8 cellular contexts compared by ENCODE assay signal in the genomic region with DNA sequence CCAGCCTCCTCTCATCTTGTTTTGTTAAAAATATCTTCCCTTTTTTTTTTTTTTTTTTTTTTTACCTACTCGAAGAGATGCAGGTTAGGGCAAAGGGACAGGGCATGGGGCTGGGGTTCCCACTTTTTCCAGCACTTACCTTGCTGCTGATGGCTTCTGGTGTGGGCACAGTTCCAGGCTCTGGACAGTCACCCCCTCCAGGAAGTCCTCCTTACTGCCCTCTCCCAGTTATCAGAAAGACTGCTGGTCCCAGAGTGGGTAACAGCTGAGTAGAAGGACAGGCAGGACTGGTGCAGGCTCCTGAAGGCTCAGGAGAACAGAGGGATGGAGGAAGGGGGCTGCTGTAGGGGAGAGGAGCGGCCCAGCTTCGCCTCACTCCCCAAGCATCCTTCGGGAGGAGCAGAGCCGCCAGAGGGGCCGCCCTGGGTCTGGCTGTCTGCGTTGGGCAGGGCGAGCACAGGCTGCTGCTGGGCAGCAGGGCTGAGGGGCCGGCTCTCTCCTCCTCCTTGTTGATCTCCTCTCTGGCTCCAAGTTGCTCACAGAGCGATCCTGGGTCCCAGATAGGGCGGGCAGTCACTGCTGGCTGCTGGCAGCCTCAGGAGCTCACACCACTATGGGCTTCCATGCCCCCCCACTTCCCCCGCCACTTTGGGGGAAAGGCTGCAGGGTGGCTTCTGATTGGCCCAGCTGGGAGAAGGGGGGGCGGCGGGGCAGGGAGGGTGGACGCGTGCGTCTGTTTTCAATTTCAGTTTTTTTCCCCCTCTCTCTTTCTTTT. TPM values are rescaled to one million over a fixed set of nuclear protein-coding genes. Genes with fewer than 3 reads are reported as not detected.
DNase-seq lines count a peak whose midpoint lies in the region; ATAC-seq and TF ChIP-seq lines count a peak whose summit lies in the region.

Gene PDGFRB, minus strand, starts transcription at position 588 of the 775 bp plus-strand sequence. CDS start 18,798 bp downstream, outside the sequence.

- no peaks in the 10 kb centered on the region for H3K9me3 ChIP-seq in duodenal mucosa (ENCODE audit: control insufficient read depth in 1 of 2, low read length in 2 of 2)
- H3K9me3 ChIP-seq in lung (ENCODE audit: control insufficient read depth in 2 of 2, insufficient read depth in 1 of 2, low read length in 1 of 2) = no peaks in the 10 kb centered on the region

- no peak within 1 kb of the TSS for H3K27ac Mint-ChIP-seq in activated CD4-positive, alpha-beta T cell treated with anti-CD3 and anti-CD28 coated beads, Interleukin-2, amount 10 ng/mL, durations not matched to agents 7 days and 5 days

- H3K4me1 ChIP-seq in duodenal mucosa (ENCODE audit: control insufficient read depth in 1 of 2, insufficient read depth in 2 of 2, low read length in 2 of 2) (peaks cover 0 to 4% of the 10 kb centered on the region in 2 donors), lung (ENCODE audit: control insufficient read depth in 2 of 2, insufficient read depth in 2 of 2, low read length in 2 of 2) (peaks cover 0 to 3% of the 10 kb centered on the region in 2 donors)

- no peaks in the 10 kb centered on the region for H3K27me3 ChIP-seq in duodenal mucosa (ENCODE audit: control insufficient read depth in 1 of 2, insufficient read depth in 2 of 2, low read length in 2 of 2)
- H3K27me3 ChIP-seq in lung (ENCODE audit: control insufficient read depth, insufficient read depth) = no peaks in the 10 kb centered on the region

- peak; percentile 61 for ATAC-seq in HG02798 (IDR thresholded peaks at IDR 0.05; ENCODE audit: poor library complexity, unreplicated experiment)
- peak; percentile 39 for ATAC-seq in lung (ENCODE audit: insufficient read depth, low FRiP score)

- TF ChIP-seq CTCF in lung (IDR thresholded peaks at IDR 0.05; ENCODE audit: control extremely low read depth, extremely low read depth) = no peak

- peak within 1 kb of the TSS; percentile 68 for H3K4me3 Mint-ChIP-seq in activated CD4-positive, alpha-beta T cell treated with anti-CD3 and anti-CD28 coated beads, Interleukin-2, amount 10 ng/mL, durations not matched to agents 7 days and 5 days

- in situ Hi-C loops in G401 (cut with HindIII; ENCODE audit: low sequenced_read_pairs) = no loop called here

- peaks cover 33% of the 10 kb centered on the region for H3K27me3 Mint-ChIP-seq in activated CD4-positive, alpha-beta T cell treated with anti-CD3 and anti-CD28 coated beads, Interleukin-2, amount 10 ng/mL, durations not matched to agents 7 days and 5 days

- H3K4me3 ChIP-seq in duodenal mucosa (ENCODE audit: low read depth in 1 of 2, low read length in 2 of 2) (peak within 1 kb of the TSS; percentile 51 to 60), lung (peak within 1 kb of the TSS; percentile 27)

- no peaks in the 10 kb centered on the region for H3K36me3 Mint-ChIP-seq in activated CD4-positive, alpha-beta T cell treated with anti-CD3 and anti-CD28 coated beads, Interleukin-2, amount 10 ng/mL, durations not matched to agents 7 days and 5 days (ENCODE audit: low read depth)

- 7 to 8% methylated on average over 15 to 17 of the region's 17 CpGs for WGBS in lung, 2 donors

- H3K4me1 Mint-ChIP-seq in activated CD4-positive, alpha-beta T cell treated with anti-CD3 and anti-CD28 coated beads, Interleukin-2, amount 10 ng/mL, durations not matched to agents 7 days and 5 days = peaks cover 20% of the 10 kb centered on the region

- peak within 1 kb of the TSS; percentile 42 to 51 for H3K9ac ChIP-seq in duodenal mucosa (ENCODE audit: low read depth in 1 of 2, low read length in 2 of 2)

- H3K9me3 Mint-ChIP-seq in activated CD4-positive, alpha-beta T cell treated with anti-CD3 and anti-CD28 coated beads, Interleukin-2, amount 10 ng/mL, durations not matched to agents 7 days and 5 days = no peaks in the 10 kb centered on the region

- POLR2A ChIA-PET in activated CD4-positive, alpha-beta T cell treated with anti-CD3 and anti-CD28 coated beads, Interleukin-2, amount 10 ng/mL, durations not matched to agents 7 days and 5 days (lab: Charles Lee) = no interaction called here

- H3K36me3 ChIP-seq in duodenal mucosa (ENCODE audit: control insufficient read depth in 1 of 2, insufficient read depth in 2 of 2, low read length in 2 of 2) (no peaks in the 10 kb centered on the region), lung (ENCODE audit: control insufficient read depth in 2 of 2, insufficient read depth in 2 of 2, low read length in 2 of 2) (no peaks in the 10 kb centered on the region)

- DNase-seq in G401 (ENCODE audit: low spot score) = no peak
- peak; percentile 27 for DNase-seq in activated CD4-positive, alpha-beta T cell treated with anti-CD3 and anti-CD28 coated beads, Interleukin-2, amount 10 ng/mL, durations not matched to agents 7 days and 5 days
- DNase-seq in lung (ENCODE audit: low spot score) = peak; percentile 62
- peak; percentile 20 to 38 for DNase-seq in stimulated activated CD8-positive, alpha-beta memory T cell treated with anti-CD3 and anti-CD28 coated beads, Interleukin-2, amount 100 ng/mL, for 1 hour (ENCODE audit: low read depth in 2 of 2)
- DNase-seq in HK-2 (ENCODE audit: unreplicated experiment) = no peak
- DNase-seq in NCI-H1105 treated with DMSO at 0.1 percent for 48 hours (lab: John Stamatoyannopoulos, UW) = no peak

- H3K27ac ChIP-seq in duodenal mucosa (ENCODE audit: low read depth, low read length) (peak within 1 kb of the TSS; percentile 77), lung (ENCODE audit: low read depth in 1 of 2, low read length in 1 of 2) (peak within 1 kb of the TSS; percentile 69 to 71)

- CTCF ChIA-PET in activated CD4-positive, alpha-beta T cell treated with anti-CD3 and anti-CD28 coated beads, Interleukin-2, amount 10 ng/mL, durations not matched to agents 7 days and 5 days (lab: Charles Lee) = no interaction called here

RNA-seq across cellular contexts. Expression of gene PDGFRB, which starts in this region (rescaled TPM):
- 21.0 and 31.1 TPM in 2 replicates for total RNA-seq in G401 (2014; rRNA removed; shearing (Covaris generic))
- total RNA-seq in activated CD4-positive, alpha-beta T cell treated with anti-CD3 and anti-CD28 coated beads, Interleukin-2, amount 10 ng/mL, durations not matched to agents 7 days and 5 days = 1 to 10 TPM; 1.9 to 3.6 TPM
- total RNA-seq in lung = 100 to 1,000 TPM; 110 to 215 TPM
- 10 to 100 TPM; 33.6 to 46.5 TPM for polyA plus RNA-seq in lung

Comparison
In these comparisons a context has a peak if more than half of its experiments do, and no peak if none do; other contexts are left out.
1. DNase-seq: peak in activated CD4-positive, alpha-beta T cell treated with anti-CD3 and anti-CD28 coated beads, Interleukin-2, amount 10 ng/mL, durations not matched to agents 7 days and 5 days (single experiment), lung (single experiment) and stimulated activated CD8-positive, alpha-beta memory T cell treated with anti-CD3 and anti-CD28 coated beads, Interleukin-2, amount 100 ng/mL, for 1 hour (2 of 2); none in G401 (single experiment), HK-2 (single experiment) and NCI-H1105 treated with DMSO at 0.1 percent for 48 hours (single experiment).